Comparison of ENCODE assay signal across 1 cellular context in genomic region chr21:40141621-40142020, GRCh38.
TF ChIP-seq lines count a peak whose summit lies in the region.

No MANE protein-coding gene starts in this region.

TF ChIP-seq in IMR-90, 13 proteins besides CTCF, POLR2A, EP300 and RAD21:
- no peak for TF ChIP-seq MXI1 (IDR thresholded peaks at IDR 0.05; ENCODE audit: borderline replicate concordance, low read depth, low read length)
- TF ChIP-seq NFE2L2 (IDR thresholded peaks at IDR 0.05; ENCODE audit: low read depth, low read length), result no peak
- TF ChIP-seq RFX5 (IDR thresholded peaks at IDR 0.05; ENCODE audit: low read depth, low read length), result no peak
- no peak for TF ChIP-seq BHLHE40 (IDR thresholded peaks at IDR 0.05; ENCODE audit: low read depth, low read length)
- no peak for TF ChIP-seq ELK1 (IDR thresholded peaks at IDR 0.05; ENCODE audit: borderline replicate concordance, low read depth, low read length)
